1 cellular context compared by ENCODE assay signal in the genomic region with DNA sequence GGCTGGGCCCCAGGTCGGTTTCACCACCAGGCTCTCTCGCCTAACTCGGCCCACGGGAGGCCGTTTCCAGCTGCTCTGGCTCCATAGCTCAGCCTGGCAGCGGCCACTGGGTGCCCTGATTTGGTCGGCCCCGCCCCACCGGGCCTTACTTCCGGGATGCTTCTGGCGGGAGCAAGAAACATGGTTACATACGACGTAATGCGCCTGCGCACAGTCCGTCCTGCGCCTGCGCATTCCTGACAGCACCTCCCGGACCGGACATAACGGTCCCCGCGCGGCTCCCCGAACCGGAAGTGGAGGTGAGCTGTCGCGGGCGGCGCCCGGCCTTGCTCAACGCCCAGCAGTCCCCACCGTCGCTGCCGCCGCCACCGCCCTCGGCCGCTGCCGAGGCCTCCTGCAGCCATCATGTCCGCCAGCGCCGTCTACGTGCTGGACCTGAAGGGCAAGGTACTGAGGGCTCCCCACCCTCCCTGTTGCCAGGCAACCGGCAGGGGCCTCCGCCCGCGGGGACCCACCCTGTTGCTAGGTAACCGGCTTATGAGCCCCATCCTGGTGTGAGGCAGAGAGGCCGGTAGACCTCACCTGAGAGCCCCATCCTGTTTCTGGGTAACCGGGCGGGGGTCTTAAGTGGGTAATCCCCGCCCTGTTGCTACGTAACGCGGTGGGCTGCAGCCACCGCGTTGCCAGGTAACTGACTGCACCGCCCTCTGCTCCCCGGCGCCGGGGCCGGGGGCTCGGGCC.
TF ChIP-seq lines count a peak whose summit lies in the region.

A gene (plus strand): TSS at position 290 of the 741 bp plus-strand sequence. CDS start 116 bp downstream, at position 406.

TF ChIP-seq in SK-N-SH treated with all-trans-retinoic acid at 6 μM for 48 hours, 23 proteins besides CTCF, POLR2A, EP300 and RAD21 (continued from another document):
- TF ChIP-seq CSDC2 (CRISPR knock-in tag; IDR thresholded peaks at IDR 0.05) = no peak
TF ChIP-seq in SK-N-SH treated with all-trans-retinoic acid at 6 μM for 48 hours: peak in this region for 0.
